ENCODE assay signal across 8 cellular contexts in the genomic region with DNA sequence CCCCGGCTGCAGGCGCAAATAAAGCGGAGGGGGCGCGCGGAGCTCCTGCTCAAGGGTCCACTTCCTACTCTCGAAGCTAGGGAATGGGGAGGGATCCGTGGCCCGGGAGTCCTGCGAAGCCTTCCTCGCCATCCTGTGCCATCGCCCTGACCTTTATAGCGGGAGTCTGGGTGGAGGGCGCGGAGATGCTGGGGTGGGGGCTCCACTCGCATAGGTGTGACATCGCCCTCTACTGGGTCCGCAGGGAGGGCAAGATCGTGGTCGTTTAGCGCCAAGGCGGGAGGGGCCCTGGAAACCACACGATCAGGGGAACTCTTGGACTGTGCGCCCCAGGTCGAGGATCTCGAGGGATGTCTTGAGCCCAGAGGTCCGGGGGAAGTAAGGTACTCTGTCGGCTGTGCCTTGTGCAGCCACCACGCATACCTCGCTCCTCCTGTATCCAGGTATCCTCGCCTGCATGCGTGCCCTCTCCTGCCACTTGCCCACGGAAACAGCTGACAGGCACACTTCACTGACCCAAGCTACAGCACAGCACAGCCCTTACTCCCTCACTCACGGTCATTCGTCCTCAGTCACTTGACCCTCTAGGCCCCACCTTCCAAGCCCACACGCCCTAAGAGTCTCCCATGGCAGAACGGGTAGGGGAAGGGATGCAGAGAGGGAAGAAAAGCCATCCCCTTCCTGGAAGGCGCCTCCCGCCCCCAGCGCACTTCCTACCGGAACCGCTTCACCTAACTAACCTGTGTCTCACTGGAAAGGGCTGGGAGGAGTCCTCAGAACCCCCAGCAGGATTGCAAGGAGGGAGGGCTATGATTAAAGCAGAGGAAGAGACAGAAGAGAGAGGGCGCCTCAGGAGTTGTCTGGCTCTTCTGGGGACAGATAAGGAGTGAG. TPM values are rescaled to one million over a fixed set of nuclear protein-coding genes. Genes with fewer than 3 reads are reported as not detected.
DNase-seq lines count a peak whose midpoint lies in the region; ATAC-seq and TF ChIP-seq lines count a peak whose summit lies in the region.

No MANE protein-coding gene starts in this region.

- H3K4me2 ChIP-seq in BLaER1: peak overlapping the region; percentile 96
- H3K4me2 ChIP-seq in neural progenitor cell: peak overlapping the region; percentile 93

- peaks cover 28% of the 10 kb centered on the region for H3F3A ChIP-seq in neural progenitor cell (ENCODE audit: low read depth)

- peak; percentile 60 for TF ChIP-seq CTCF in neural progenitor cell (IDR thresholded peaks at IDR 0.05)

- H3K9me3 Mint-ChIP-seq in neural progenitor cell: no peaks in the 10 kb centered on the region

- H3K79me2 ChIP-seq in neural progenitor cell (ENCODE audit: low read depth): no peaks in the 10 kb centered on the region

- ATAC-seq in esophagus mucosa (peak; percentile 7), HG03196 (IDR thresholded peaks at IDR 0.05; ENCODE audit: unreplicated experiment) (no peak), HG03108 (IDR thresholded peaks at IDR 0.05; ENCODE audit: unreplicated experiment) (no peak), GM21528 (IDR thresholded peaks at IDR 0.05; ENCODE audit: low FRiP score, unreplicated experiment) (no peak)

- H3K4me3 Mint-ChIP-seq in neural progenitor cell: peak overlapping the region; percentile 71

- peaks cover 10% of the 10 kb centered on the region for H3K36me3 Mint-ChIP-seq in neural progenitor cell

- H3K4me1 ChIP-seq in BLaER1: peaks cover 33% of the 10 kb centered on the region
- H3K4me1 ChIP-seq in neural progenitor cell: peaks cover 24% of the 10 kb centered on the region

- H3K9ac ChIP-seq in BLaER1 (peak overlapping the region; percentile 88), neural progenitor cell (no peak overlapping the region)

- DNase-seq in NCI-H128 (lab: John Stamatoyannopoulos, UW; ENCODE audit: unreplicated experiment): peak; percentile 31
- DNase-seq in neural progenitor cell (ENCODE audit: low spot score): peak; percentile 69
- no peak for DNase-seq in A172 (ENCODE audit: low spot score)

- H4K20me1 ChIP-seq in BLaER1: no peaks in the 10 kb centered on the region
- no peaks in the 10 kb centered on the region for H4K20me1 ChIP-seq in neural progenitor cell (ENCODE audit: low read depth)

- peaks cover 33% of the 10 kb centered on the region for H3K4me1 Mint-ChIP-seq in neural progenitor cell

- peak overlapping the region; percentile 64 for H3K27ac Mint-ChIP-seq in neural progenitor cell

- peak overlapping the region; percentile 45 for H2AFZ ChIP-seq in neural progenitor cell (replicated peaks)

- H3K36me3 ChIP-seq in BLaER1 (no peaks in the 10 kb centered on the region), neural progenitor cell (no peaks in the 10 kb centered on the region)

- peak overlapping the region; percentile 73 for H3K4me3 ChIP-seq in BLaER1
- peak overlapping the region; percentile 56 for H3K4me3 ChIP-seq in neural progenitor cell

- H3K9me3 ChIP-seq in BLaER1 (no peaks in the 10 kb centered on the region), neural progenitor cell (ENCODE audit: low read depth) (no peaks in the 10 kb centered on the region)

- H3K27me3 ChIP-seq in BLaER1 (peaks cover 22% of the 10 kb centered on the region; the same call in 1 of the 2 replicates), neural progenitor cell (peaks cover 65% of the 10 kb centered on the region)

- peaks cover 11% of the 10 kb centered on the region for H3K27me3 Mint-ChIP-seq in neural progenitor cell (ENCODE audit: insufficient read depth, low read depth)

- H3K27ac ChIP-seq in BLaER1 (peak overlapping the region; percentile 87), neural progenitor cell (no peak overlapping the region)

RNA-seq across cellular contexts. Expression of gene EPHB3, which starts 22.7 kb away (rescaled TPM):
- total RNA-seq in esophagus mucosa (44.7 TPM), neural progenitor cell (ENCODE audit: low replicate concordance) (2.3 and 3.6 TPM in 2 replicates)
- 1.1 and 1.4 TPM in 2 replicates for total RNA-seq in A172 (2014; rRNA removed; shearing (Covaris generic))
